Comparison of ENCODE assay signal across 8 cellular contexts in the genomic region with DNA sequence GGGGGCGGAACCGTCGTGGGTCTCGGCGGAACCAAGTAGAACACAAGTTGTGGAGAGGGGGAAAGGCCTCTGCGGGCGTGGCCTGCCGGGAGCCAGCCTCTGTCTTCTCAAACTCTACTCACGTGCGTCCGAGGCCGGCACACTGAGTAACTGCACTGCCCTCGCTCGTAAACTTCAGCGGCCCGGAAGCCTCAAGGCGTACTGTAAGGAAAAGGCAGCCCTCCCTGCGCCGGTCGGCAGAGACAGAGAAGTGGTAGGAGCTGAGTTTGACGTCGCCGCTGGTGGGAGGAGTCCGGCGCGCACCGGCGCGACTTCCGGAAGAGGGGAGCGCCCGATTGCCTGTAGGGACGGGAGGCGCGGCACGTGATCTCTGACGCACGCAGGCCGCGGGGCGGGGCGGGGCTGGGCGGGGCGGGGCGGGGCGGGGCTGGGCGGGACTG. TPM values are rescaled to one million over a fixed set of nuclear protein-coding genes. Genes with fewer than 3 reads are reported as not detected.
DNase-seq lines count a peak whose midpoint lies in the region; ATAC-seq, FAIRE-seq and TF ChIP-seq lines count a peak whose summit lies in the region.

A gene with protein sequence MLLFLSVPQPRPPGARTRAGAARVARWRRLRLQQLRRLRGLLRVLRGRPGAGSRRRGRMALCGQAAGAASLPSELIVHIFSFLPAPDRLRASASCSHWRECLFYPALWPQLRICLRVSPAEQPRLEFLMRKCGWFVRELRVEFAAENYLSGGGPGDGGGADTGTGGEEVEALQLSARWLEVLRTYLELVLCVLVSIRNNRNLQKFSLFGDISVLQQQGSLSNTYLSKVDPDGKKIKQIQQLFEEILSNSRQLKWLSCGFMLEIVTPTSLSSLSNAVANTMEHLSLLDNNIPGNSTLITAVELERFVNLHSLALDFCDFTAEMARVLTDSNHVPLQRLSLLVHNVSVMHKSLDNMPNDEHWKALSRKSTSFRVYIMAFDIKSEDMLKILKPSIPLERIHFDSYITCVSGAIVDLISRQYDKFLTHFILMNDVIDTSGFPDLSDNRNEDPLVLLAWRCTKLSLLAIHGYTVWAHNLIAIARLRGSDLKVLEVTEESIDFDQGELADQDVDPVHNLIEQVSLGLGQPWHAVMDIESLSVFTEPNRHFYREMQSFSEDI (minus strand): TSS at position 255 of the 440 bp plus-strand sequence. CDS start 271 bp downstream, outside the sequence.

- peak within 1 kb of the TSS; percentile 98 to 99 (median 98) for H3K27ac ChIP-seq in upper lobe of left lung

- H3K36me3 ChIP-seq in upper lobe of left lung, result no peaks in the 10 kb centered on the region

- FAIRE-seq in GM12892 (lab: Jason Lieb, UNC), result peak; percentile 97

- peaks cover 26 to 38% (median 29%) of the 10 kb centered on the region in 4 donors for H3K4me1 ChIP-seq in upper lobe of left lung

- intact Hi-C loops in T-helper 1 cell treated with Interleukin-12 subunit alpha and Interleukin-12 subunit beta and Interleukin-4 antibody, amounts not matched to agents 30 ng/mL and 1 ng/mL, for 36 hours (cut with micrococcal nuclease), result loop anchor here (1.0 to 5.0 kb wide), 9 partner anchors 65 to 1367 kb away; a partner anchor contains a TSS
- intact Hi-C loops in left cardiac atrium (cut with DNase I) (loop anchor here in 1 of 2 donors (5.0 to 10.0 kb wide), 2 partner anchors 165 to 327 kb away; a partner anchor contains a TSS), posterior vena cava (cut with DNase I) (no loop called here)

- 0% methylated on average over 2 to 10 of the region's 47 CpGs for WGBS in upper lobe of left lung, 2 donors

- H3K4me3 ChIP-seq in upper lobe of left lung, result peak within 1 kb of the TSS; percentile 71 to 97 (median 94)

- no peak for TF ChIP-seq CTCF in upper lobe of left lung (IDR thresholded peaks at IDR 0.05)

- TF ChIP-seq POLR2A in GM12892 (IDR thresholded peaks at IDR 0.05; ENCODE audit: low read depth, low read length) (0 out of 2 replicates have a peak, but pooled peaks have one; percentile 1), upper lobe of left lung (IDR thresholded peaks at IDR 0.05) (peak in 2 of 4 donors; percentile 4 to 77)

- no peaks in the 10 kb centered on the region for H3K9me3 ChIP-seq in upper lobe of left lung

- DNase-seq in GM12892 (ENCODE audit: insufficient read length) (peak; percentile 84), NCI-H146 treated with DMSO at 0.1 percent for 48 hours (lab: John Stamatoyannopoulos, UW; ENCODE audit: unreplicated experiment) (peak; percentile 89), amniotic epithelial cell (ENCODE audit: low read depth) (peak; percentile 95), left cardiac atrium (peak; percentile 97), posterior vena cava (ENCODE audit: low spot score) (peak; percentile 99), upper lobe of left lung (peak; percentile 97 to 99)

- TF ChIP-seq EP300 in upper lobe of left lung (IDR thresholded peaks at IDR 0.05), result peak in 1 of 4 donors; percentile 3

- ATAC-seq in HG02884 (IDR thresholded peaks at IDR 0.05; ENCODE audit: unreplicated experiment) (peak; percentile 74), left cardiac atrium (peak; percentile 94 to 95), upper lobe of left lung (ENCODE audit: low FRiP score in 2 of 2) (peak; percentile 95 to 97)

- no peaks in the 10 kb centered on the region for H3K27me3 ChIP-seq in upper lobe of left lung

RNA-seq across cellular contexts. Expression of the gene that starts here (rescaled TPM):
- 14.6 TPM for polyA plus RNA-seq in GM12892 (2012; ENCODE audit: missing spikeins)
- 14.6 and 15.1 TPM in 2 replicates for total RNA-seq in T-helper 1 cell treated with Interleukin-12 subunit alpha and Interleukin-12 subunit beta and Interleukin-4 antibody, amounts not matched to agents 30 ng/mL and 1 ng/mL, for 36 hours
- 1 to 10 TPM; 5.2 to 5.3 TPM for total RNA-seq in left cardiac atrium
- total RNA-seq in posterior vena cava, result 1 to 10 TPM; 7.8 to 8.9 TPM
- 10 to 100 TPM; 10.1 to 23.2 (median 14.3) TPM for total RNA-seq in upper lobe of left lung

Comparison
In these comparisons a context has a peak if more than half of its experiments do, and no peak if none do; other contexts are left out.
1. Peak in every context shown above with its lines: DNase-seq, ATAC-seq, H3K4me3 ChIP-seq and H3K27ac ChIP-seq.